Comparison of ENCODE assay signal across 18 cellular contexts in genomic region chr13:42803563-42804212, GRCh38. TPM values are rescaled to one million over a fixed set of nuclear protein-coding genes. Genes with fewer than 3 reads are reported as not detected.
DNase-seq lines count a peak whose midpoint lies in the region; ATAC-seq and FAIRE-seq lines count a peak whose summit lies in the region.
"Had no signal": no experiment of that assay in that cellular context is flagged by ENCODE, and none has a peak within 500 bp of the region (broad histone marks: within the 10 kb centered on the region; RNA-seq: fewer than 3 reads in every experiment).

No MANE protein-coding gene starts in this region.

- ATAC-seq in GM19043 (IDR thresholded peaks at IDR 0.05; ENCODE audit: low read depth, unreplicated experiment) = peak; percentile 22
- ATAC-seq: gastrocnemius medialis, HepG2 had no signal

- no peaks in the 10 kb centered on the region for H3K9me3 ChIP-seq in SJCRH30 (replicated peaks)
- H3K9me3 ChIP-seq: gastrocnemius medialis, spleen had no signal

- no peaks in the 10 kb centered on the region for H3K27me3 ChIP-seq in SJCRH30
- H3K27me3 ChIP-seq: spleen had no signal

- peak; percentile 60 for DNase-seq in H4 (ENCODE audit: low spot score)
- peak; percentile 44 for DNase-seq in M059J (ENCODE audit: low read depth)
- DNase-seq in fibroblast of peridontal ligament (ENCODE audit: extremely low read depth) = peak; percentile 68
- DNase-seq in NCI-H526 treated with DMSO at 0.1 percent for 48 hours (lab: John Stamatoyannopoulos, UW) = no peak
- no peak for DNase-seq in NCI-H1436 (lab: John Stamatoyannopoulos, UW)
- DNase-seq in urothelium cell line (ENCODE audit: low spot score) = no peak
- DNase-seq in SJCRH30 = no peak
- DNase-seq: activated CD4-positive, alpha-beta T cell treated with anti-CD3 and anti-CD28 coated beads for 36 hours; amygdala; cortex of kidney; gastrocnemius medialis; NCI-H1694 treated with DMSO at 0.1 percent for 48 hours; spleen had no signal

- no peak for FAIRE-seq in urothelium cell line (lab: Jason Lieb, UNC)
- FAIRE-seq: H1, HepG2 had no signal

- no peak overlapping the region for H3K27ac ChIP-seq in SJCRH30
- H3K27ac ChIP-seq: C4-2B, gastrocnemius medialis, spleen had no signal

- H3K4me3 ChIP-seq in SJCRH30 = no peak overlapping the region
- H3K4me3 ChIP-seq: gastrocnemius medialis, spleen had no signal

- no peaks in the 10 kb centered on the region for H3K4me1 ChIP-seq in SJCRH30
- H3K4me1 ChIP-seq: gastrocnemius medialis, spleen had no signal

- H3K36me3 ChIP-seq in SJCRH30 = no peaks in the 10 kb centered on the region
- H3K36me3 ChIP-seq: gastrocnemius medialis, spleen had no signal

RNA-seq across cellular contexts. Expression of gene FAM216B, which starts 22.3 kb away (rescaled TPM):
- total RNA-seq in H4 (2014; rRNA removed; shearing (Covaris generic)) = not detected in 2 replicates
- total RNA-seq in M059J (2014; rRNA removed; shearing (Covaris generic)) = not detected in 2 replicates
- total RNA-seq in SJCRH30 (2014; rRNA removed; shearing (Covaris generic)) = not detected in 2 replicates
- total RNA-seq: activated CD4-positive, alpha-beta T cell treated with anti-CD3 and anti-CD28 coated beads for 36 hours; gastrocnemius medialis; H1; HepG2; mesothelial cell of epicardium; spleen had no signal

Comparison
In these comparisons a context has a peak if more than half of its experiments do, and no peak if none do; other contexts are left out.
1. DNase-seq: peak in H4 (single experiment), M059J (single experiment) and fibroblast of peridontal ligament (single experiment); none in NCI-H526 treated with DMSO at 0.1 percent for 48 hours (single experiment), NCI-H1436 (single experiment), urothelium cell line (single experiment) and SJCRH30 (0 of 2).